ENCODE assay signal across 1 cellular context in the genomic region with DNA sequence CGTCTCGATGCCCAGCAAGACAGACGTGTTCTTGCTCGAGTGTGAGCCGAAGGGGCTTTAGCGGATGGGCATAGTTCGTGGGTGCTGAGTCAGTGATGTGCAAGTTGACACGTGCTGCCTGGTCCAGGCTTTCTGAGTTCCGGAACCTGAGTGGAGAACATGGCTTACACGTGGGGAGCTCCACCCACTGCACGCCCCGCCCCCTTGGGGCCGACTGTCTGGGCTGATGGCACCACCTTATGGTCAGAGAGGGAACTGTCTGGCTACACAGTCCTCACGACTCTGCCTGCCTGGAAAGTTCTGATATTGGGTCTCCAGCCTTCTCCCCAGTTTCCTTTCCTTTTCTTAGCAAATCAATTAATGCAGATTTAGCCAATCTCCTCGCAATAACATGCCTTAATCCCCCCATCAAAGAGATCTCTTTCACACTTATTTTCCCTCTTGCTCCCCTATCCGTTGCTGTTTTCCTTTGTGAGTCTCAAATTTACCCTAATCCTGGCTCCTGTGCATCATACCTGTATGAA.
TF ChIP-seq lines count a peak whose summit lies in the region.

No MANE protein-coding gene starts in this region.

TF ChIP-seq in HepG2, 621 proteins besides CTCF, POLR2A, EP300 and RAD21 (continued from another document and continues in another):
- no peak for TF ChIP-seq ZNF414 (CRISPR knock-in tag; IDR thresholded peaks at IDR 0.05)
- TF ChIP-seq ZNF530 (CRISPR knock-in tag; IDR thresholded peaks at IDR 0.05; ENCODE audit: low read depth), result no peak
- TF ChIP-seq KDM3A (CRISPR knock-in tag; IDR thresholded peaks at IDR 0.05; ENCODE audit: low read depth), result peak; percentile 71; the same call in 1 of the 2 replicates
- TF ChIP-seq, protein P1, sequence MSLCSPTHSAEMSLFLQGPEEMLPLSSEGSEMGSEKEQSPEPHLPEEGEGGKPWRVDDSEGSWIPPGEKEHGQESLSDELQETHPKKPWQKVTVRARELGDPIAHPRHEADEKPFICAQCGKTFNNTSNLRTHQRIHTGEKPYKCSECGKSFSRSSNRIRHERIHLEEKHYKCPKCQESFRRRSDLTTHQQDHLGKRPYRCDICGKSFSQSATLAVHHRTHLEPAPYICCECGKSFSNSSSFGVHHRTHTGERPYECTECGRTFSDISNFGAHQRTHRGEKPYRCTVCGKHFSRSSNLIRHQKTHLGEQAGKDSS (CRISPR knock-in tag; IDR thresholded peaks at IDR 0.05; ENCODE audit: borderline replicate concordance, low read depth), result no peak
- no peak for TF ChIP-seq ZNF563 (CRISPR knock-in tag; IDR thresholded peaks at IDR 0.05)
- TF ChIP-seq ZMYM4 (CRISPR knock-in tag; IDR thresholded peaks at IDR 0.05), result peak; percentile 75
- TF ChIP-seq ZNF24 (IDR thresholded peaks at IDR 0.05), result no peak
- no peak for TF ChIP-seq ATF5 (CRISPR knock-in tag; IDR thresholded peaks at IDR 0.05; ENCODE audit: low read depth)
- no peak for TF ChIP-seq ATRX (CRISPR knock-in tag; IDR thresholded peaks at IDR 0.05; ENCODE audit: borderline replicate concordance)
- no peak for TF ChIP-seq ZNF850 (CRISPR knock-in tag; conservative IDR thresholded peaks at IDR 0.05)
- no peak for TF ChIP-seq ZSCAN31 (CRISPR knock-in tag; IDR thresholded peaks at IDR 0.05; ENCODE audit: low read depth)
- no peak for TF ChIP-seq NONO (IDR thresholded peaks at IDR 0.05)
- no peak for TF ChIP-seq NONO (CRISPR knock-in tag; conservative IDR thresholded peaks at IDR 0.05)
- TF ChIP-seq NR2F6 (IDR thresholded peaks at IDR 0.05), result no peak
- peak; percentile 23; the same call in 1 of the 2 replicates for TF ChIP-seq NR2F6 (CRISPR knock-in tag; IDR thresholded peaks at IDR 0.05)
- TF ChIP-seq GTF2F1 (IDR thresholded peaks at IDR 0.05; ENCODE audit: low read length), result no peak
- no peak for TF ChIP-seq ZNF576 (CRISPR knock-in tag; IDR thresholded peaks at IDR 0.05)
- no peak for TF ChIP-seq TERF1 (CRISPR knock-in tag; IDR thresholded peaks at IDR 0.05)
- no peak for TF ChIP-seq ZNF446 (CRISPR knock-in tag; IDR thresholded peaks at IDR 0.05)
- TF ChIP-seq ZNF839 (CRISPR knock-in tag; IDR thresholded peaks at IDR 0.05; ENCODE audit: borderline replicate concordance), result no peak
- no peak for TF ChIP-seq ZNF292 (CRISPR knock-in tag; IDR thresholded peaks at IDR 0.05; ENCODE audit: borderline replicate concordance, low read depth)
- no peak for TF ChIP-seq E2F2 (CRISPR knock-in tag; IDR thresholded peaks at IDR 0.05; ENCODE audit: borderline replicate concordance)
- no peak for TF ChIP-seq CBFB (CRISPR knock-in tag; IDR thresholded peaks at IDR 0.05)
- no peak for TF ChIP-seq HIVEP1 (CRISPR knock-in tag; IDR thresholded peaks at IDR 0.05)
- TF ChIP-seq ZNF367 (CRISPR knock-in tag; IDR thresholded peaks at IDR 0.05; ENCODE audit: borderline replicate concordance), result no peak
- TF ChIP-seq ZNF747 (CRISPR knock-in tag; IDR thresholded peaks at IDR 0.05; ENCODE audit: borderline replicate concordance), result no peak
- TF ChIP-seq NFE2L2 (IDR thresholded peaks at IDR 0.05; ENCODE audit: low read length), result no peak
- TF ChIP-seq JARID2 (CRISPR knock-in tag; IDR thresholded peaks at IDR 0.05; ENCODE audit: insufficient replicate concordance), result no peak
- peak; percentile 59; the same call in 1 of the 2 replicates for TF ChIP-seq MIER3 (CRISPR knock-in tag; IDR thresholded peaks at IDR 0.05; ENCODE audit: borderline replicate concordance)
- TF ChIP-seq CENPT (CRISPR knock-in tag; IDR thresholded peaks at IDR 0.05; ENCODE audit: low read depth), result no peak
- no peak for TF ChIP-seq ZNF12 (CRISPR knock-in tag; IDR thresholded peaks at IDR 0.05)
- no peak for TF ChIP-seq FLYWCH1 (CRISPR knock-in tag; IDR thresholded peaks at IDR 0.05)
- TF ChIP-seq, protein P2, sequence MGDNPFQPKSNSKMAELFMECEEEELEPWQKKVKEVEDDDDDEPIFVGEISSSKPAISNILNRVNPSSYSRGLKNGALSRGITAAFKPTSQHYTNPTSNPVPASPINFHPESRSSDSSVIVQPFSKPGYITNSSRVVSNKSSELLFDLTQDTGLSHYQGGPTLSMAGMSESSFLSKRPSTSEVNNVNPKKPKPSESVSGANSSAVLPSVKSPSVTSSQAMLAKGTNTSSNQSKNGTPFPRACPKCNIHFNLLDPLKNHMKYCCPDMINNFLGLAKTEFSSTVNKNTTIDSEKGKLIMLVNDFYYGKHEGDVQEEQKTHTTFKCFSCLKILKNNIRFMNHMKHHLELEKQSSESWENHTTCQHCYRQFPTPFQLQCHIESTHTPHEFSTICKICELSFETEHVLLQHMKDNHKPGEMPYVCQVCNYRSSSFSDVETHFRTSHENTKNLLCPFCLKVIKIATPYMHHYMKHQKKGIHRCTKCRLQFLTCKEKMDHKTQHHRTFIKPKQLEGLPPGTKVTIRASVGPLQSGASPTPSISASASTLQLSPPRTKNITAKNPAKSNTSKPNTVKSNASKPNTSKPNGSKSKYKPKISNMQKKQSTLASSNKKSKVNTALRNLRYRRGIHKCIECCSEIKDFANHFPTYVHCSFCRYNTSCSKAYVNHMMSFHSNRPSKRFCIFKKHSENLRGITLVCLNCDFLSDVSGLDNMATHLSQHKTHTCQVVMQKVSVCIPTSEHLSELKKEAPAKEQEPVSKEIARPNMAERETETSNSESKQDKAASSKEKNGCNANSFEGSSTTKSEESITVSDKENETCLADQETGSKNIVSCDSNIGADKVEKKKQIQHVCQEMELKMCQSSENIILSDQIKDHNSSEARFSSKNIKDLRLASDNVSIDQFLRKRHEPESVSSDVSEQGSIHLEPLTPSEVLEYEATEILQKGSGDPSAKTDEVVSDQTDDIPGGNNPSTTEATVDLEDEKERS (CRISPR knock-in tag; IDR thresholded peaks at IDR 0.05), result no peak
- TF ChIP-seq, protein P3, sequence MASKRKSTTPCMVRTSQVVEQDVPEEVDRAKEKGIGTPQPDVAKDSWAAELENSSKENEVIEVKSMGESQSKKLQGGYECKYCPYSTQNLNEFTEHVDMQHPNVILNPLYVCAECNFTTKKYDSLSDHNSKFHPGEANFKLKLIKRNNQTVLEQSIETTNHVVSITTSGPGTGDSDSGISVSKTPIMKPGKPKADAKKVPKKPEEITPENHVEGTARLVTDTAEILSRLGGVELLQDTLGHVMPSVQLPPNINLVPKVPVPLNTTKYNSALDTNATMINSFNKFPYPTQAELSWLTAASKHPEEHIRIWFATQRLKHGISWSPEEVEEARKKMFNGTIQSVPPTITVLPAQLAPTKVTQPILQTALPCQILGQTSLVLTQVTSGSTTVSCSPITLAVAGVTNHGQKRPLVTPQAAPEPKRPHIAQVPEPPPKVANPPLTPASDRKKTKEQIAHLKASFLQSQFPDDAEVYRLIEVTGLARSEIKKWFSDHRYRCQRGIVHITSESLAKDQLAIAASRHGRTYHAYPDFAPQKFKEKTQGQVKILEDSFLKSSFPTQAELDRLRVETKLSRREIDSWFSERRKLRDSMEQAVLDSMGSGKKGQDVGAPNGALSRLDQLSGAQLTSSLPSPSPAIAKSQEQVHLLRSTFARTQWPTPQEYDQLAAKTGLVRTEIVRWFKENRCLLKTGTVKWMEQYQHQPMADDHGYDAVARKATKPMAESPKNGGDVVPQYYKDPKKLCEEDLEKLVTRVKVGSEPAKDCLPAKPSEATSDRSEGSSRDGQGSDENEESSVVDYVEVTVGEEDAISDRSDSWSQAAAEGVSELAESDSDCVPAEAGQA (IDR thresholded peaks at IDR 0.05; ENCODE audit: low read depth), result no peak
- TF ChIP-seq, protein P3 (CRISPR knock-in tag; IDR thresholded peaks at IDR 0.05; ENCODE audit: borderline replicate concordance), result no peak
- peak; percentile 68 for TF ChIP-seq HNF1B (CRISPR knock-in tag; IDR thresholded peaks at IDR 0.05)
- TF ChIP-seq DPF2 (CRISPR knock-in tag; IDR thresholded peaks at IDR 0.05; ENCODE audit: borderline replicate concordance, low read depth), result no peak
- no peak for TF ChIP-seq NCOA5 (CRISPR knock-in tag; IDR thresholded peaks at IDR 0.05)
- peak; percentile 45; the same call in 1 of the 2 replicates for TF ChIP-seq YEATS4 (CRISPR knock-in tag; IDR thresholded peaks at IDR 0.05; ENCODE audit: borderline replicate concordance)
- no peak for TF ChIP-seq ZNF660 (CRISPR knock-in tag; IDR thresholded peaks at IDR 0.05; ENCODE audit: borderline replicate concordance, low read depth)
- TF ChIP-seq, protein P4, sequence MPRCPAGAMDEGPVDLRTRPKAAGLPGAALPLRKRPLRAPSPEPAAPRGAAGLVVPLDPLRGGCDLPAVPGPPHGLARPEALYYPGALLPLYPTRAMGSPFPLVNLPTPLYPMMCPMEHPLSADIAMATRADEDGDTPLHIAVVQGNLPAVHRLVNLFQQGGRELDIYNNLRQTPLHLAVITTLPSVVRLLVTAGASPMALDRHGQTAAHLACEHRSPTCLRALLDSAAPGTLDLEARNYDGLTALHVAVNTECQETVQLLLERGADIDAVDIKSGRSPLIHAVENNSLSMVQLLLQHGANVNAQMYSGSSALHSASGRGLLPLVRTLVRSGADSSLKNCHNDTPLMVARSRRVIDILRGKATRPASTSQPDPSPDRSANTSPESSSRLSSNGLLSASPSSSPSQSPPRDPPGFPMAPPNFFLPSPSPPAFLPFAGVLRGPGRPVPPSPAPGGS (CRISPR knock-in tag; IDR thresholded peaks at IDR 0.05), result no peak
- TF ChIP-seq GTF3A (CRISPR knock-in tag; conservative IDR thresholded peaks at IDR 0.05), result no peak
- no peak for TF ChIP-seq SP1 (IDR thresholded peaks at IDR 0.05)
- peak; percentile 96 for TF ChIP-seq SP1 (CRISPR knock-in tag; IDR thresholded peaks at IDR 0.05)
- 0 out of 2 replicates have a peak, but pooled peaks have one; percentile 55 for TF ChIP-seq NR0B2 (CRISPR knock-in tag; IDR thresholded peaks at IDR 0.05)
- no peak for TF ChIP-seq ZNF740 (CRISPR knock-in tag; IDR thresholded peaks at IDR 0.05)
- TF ChIP-seq ZNF776 (CRISPR knock-in tag; IDR thresholded peaks at IDR 0.05), result no peak
